9 cellular contexts compared by ENCODE assay signal in genomic region chr15:48974865-48975264, GRCh38. TPM values are rescaled to one million over a fixed set of nuclear protein-coding genes. Genes with fewer than 3 reads are reported as not detected.
DNase-seq lines count a peak whose midpoint lies in the region; ATAC-seq and TF ChIP-seq lines count a peak whose summit lies in the region.
"Had no signal": no experiment of that assay in that cellular context is flagged by ENCODE, and none has a peak within 500 bp of the region (broad histone marks: within the 10 kb centered on the region; RNA-seq: fewer than 3 reads in every experiment).

No MANE protein-coding gene starts in this region.

- no peaks in the 10 kb centered on the region for H3K36me3 ChIP-seq in tibial artery

- no peaks in the 10 kb centered on the region for H3K36me3 Mint-ChIP-seq in activated T-cell treated with anti-CD3 and anti-CD28 coated beads, Interleukin-2, amount 50 U/mL, for 72 hours (ENCODE audit: insufficient read depth in 2 of 2)
- H3K36me3 Mint-ChIP-seq: T-cell had no signal

- DNase-seq in activated T-cell treated with anti-CD3 and anti-CD28 coated beads, Interleukin-2, amount 50 U/mL, for 72 hours: no peak
- DNase-seq in activated T-cell treated with anti-CD3 and anti-CD28 coated beads for 4 hours (no peak), iPS-NIHi11 (ENCODE audit: low spot score) (peak; percentile 22), tibial artery (no peak), sciatic nerve (ENCODE audit: low spot score) (no peak), RWPE1 (ENCODE audit: low spot score) (no peak), GM13977 (ENCODE audit: low spot score) (no peak)

- no peak overlapping the region for H3K27ac Mint-ChIP-seq in activated T-cell treated with anti-CD3 and anti-CD28 coated beads, Interleukin-2, amount 50 U/mL, for 72 hours
- H3K27ac Mint-ChIP-seq: T-cell had no signal

- no peaks in the 10 kb centered on the region for H3K27me3 ChIP-seq in tibial artery

- intact Hi-C loops in tibial artery (cut with DNase I; ENCODE audit: low total_unique reads): no loop called here
- intact Hi-C loops in sciatic nerve (cut with DNase I): no loop called here

- peak overlapping the region; percentile 69 to 73 for H3K4me3 Mint-ChIP-seq in activated T-cell treated with anti-CD3 and anti-CD28 coated beads, Interleukin-2, amount 50 U/mL, for 72 hours

- H3K27ac ChIP-seq in VCaP (peak overlapping the region; percentile 70), tibial artery (peak overlapping the region; percentile 29 to 89), RWPE1 (no peak overlapping the region)

- no peak for ATAC-seq in activated T-cell treated with anti-CD3 and anti-CD28 coated beads, Interleukin-2, amount 50 U/mL, for 72 hours (replicated peaks in 1 of 2)
- no peak for ATAC-seq in sciatic nerve

- in situ Hi-C loops in GM13977 (cut with MboI; ENCODE audit: low pct_unique_long_range_greater_than_20kb, low sequenced_read_pairs, unreplicated experiment): no loop called here

- H3K9me3 Mint-ChIP-seq in activated T-cell treated with anti-CD3 and anti-CD28 coated beads, Interleukin-2, amount 50 U/mL, for 72 hours: no peaks in the 10 kb centered on the region
- H3K9me3 Mint-ChIP-seq: T-cell had no signal

- peak overlapping the region in 1 of 2 donors; percentile 70 for H3K4me3 ChIP-seq in tibial artery

- H3K9me3 ChIP-seq in tibial artery: no peaks in the 10 kb centered on the region

- peaks cover 13% of the 10 kb centered on the region for H3K27me3 Mint-ChIP-seq in activated T-cell treated with anti-CD3 and anti-CD28 coated beads, Interleukin-2, amount 50 U/mL, for 72 hours (ENCODE audit: low read depth)

- POLR2A ChIA-PET in RWPE1 (lab: Yijun Ruan, JAX; ENCODE audit: low non-redundant PET): no interaction called here

- CTCF ChIA-PET in RWPE1 (lab: Yijun Ruan, JAX): interaction anchor here (0.6 to 2.5 kb wide), 5 partner anchors 13 to 409 kb away, joined by 3 to 20 read pairs (median 4); no protein-coding TSS in a partner anchor

- H3K4me1 Mint-ChIP-seq in activated T-cell treated with anti-CD3 and anti-CD28 coated beads, Interleukin-2, amount 50 U/mL, for 72 hours (ENCODE audit: low read depth): peaks cover 10% of the 10 kb centered on the region

- peaks cover 0 to 20% (median 11%) of the 10 kb centered on the region in 4 donors for H3K4me1 ChIP-seq in tibial artery

- TF ChIP-seq CTCF in VCaP (conservative IDR thresholded peaks at IDR 0.05) (no peak), tibial artery (IDR thresholded peaks at IDR 0.05) (no peak), RWPE1 (conservative IDR thresholded peaks at IDR 0.05; ENCODE audit: low read depth) (no peak), GM13977 (IDR thresholded peaks at IDR 0.05; ENCODE audit: extremely low read depth, insufficient read depth, missing control alignments) (no peak)

RNA-seq across cellular contexts. Expression of gene SHC4, which starts 11.1 kb away (rescaled TPM):
- 1 to 10 TPM; 1.2 to 2.1 TPM for total RNA-seq in activated T-cell treated with anti-CD3 and anti-CD28 coated beads, Interleukin-2, amount 50 U/mL, for 72 hours
- total RNA-seq in sciatic nerve: 74.2 TPM

Comparison
In these comparisons a context has a peak if more than half of its experiments do, and no peak if none do; other contexts are left out.
1. RNA of gene SHC4, which starts 11.1 kb away (total RNA-seq): 74.2 TPM in sciatic nerve (single experiment); 1.2 to 2.1 TPM in activated T-cell treated with anti-CD3 and anti-CD28 coated beads, Interleukin-2, amount 50 U/mL, for 72 hours; every median in the first group is over 10 times any median in the second.